ENCODE assay signal across 1 cellular context in the genomic region with DNA sequence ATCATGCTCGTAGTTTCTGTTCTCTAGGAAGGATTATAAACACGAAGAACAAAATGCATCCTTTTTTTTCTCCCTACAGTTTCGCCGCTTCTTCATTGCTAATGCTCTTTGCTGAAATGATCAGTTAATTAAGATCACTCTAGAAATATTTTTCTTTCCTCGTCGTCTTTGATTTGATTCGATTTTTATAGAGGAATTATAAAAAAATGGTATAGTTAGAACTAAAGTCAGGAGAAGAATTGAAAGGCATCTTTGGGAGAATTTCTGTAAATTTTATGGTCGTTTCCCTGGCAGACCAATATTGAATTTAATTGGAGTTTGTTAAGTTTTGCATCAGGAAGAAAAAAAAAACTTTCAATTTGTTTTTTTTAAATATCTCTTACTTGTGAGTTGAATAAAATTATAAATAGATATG.
TF ChIP-seq lines count a peak whose summit lies in the region.

No MANE protein-coding gene starts in this region.

TF ChIP-seq in HepG2, 621 proteins besides CTCF, POLR2A, EP300 and RAD21:
- TF ChIP-seq CBX2 (IDR thresholded peaks at IDR 0.05; ENCODE audit: low read depth, low read length) (peak; percentile 60; the same call in 1 of the 2 replicates), CBX2 (CRISPR knock-in tag; IDR thresholded peaks at IDR 0.05; ENCODE audit: low read depth) (no peak), GATAD1 (CRISPR knock-in tag; IDR thresholded peaks at IDR 0.05) (no peak), SATB2 (CRISPR knock-in tag; IDR thresholded peaks at IDR 0.05) (0 out of 2 replicates have a peak, but pooled peaks have one; percentile 3), ZNF225 (CRISPR knock-in tag; IDR thresholded peaks at IDR 0.05) (no peak), ZNF614 (CRISPR knock-in tag; IDR thresholded peaks at IDR 0.05; ENCODE audit: borderline replicate concordance) (no peak), ZSCAN31 (CRISPR knock-in tag; IDR thresholded peaks at IDR 0.05; ENCODE audit: low read depth) (0 out of 2 replicates have a peak, but pooled peaks have one; percentile 3), ZNF761 (CRISPR knock-in tag; conservative IDR thresholded peaks at IDR 0.05) (no peak), ZSCAN9 (CRISPR knock-in tag; IDR thresholded peaks at IDR 0.05; ENCODE audit: borderline replicate concordance) (no peak), KMT2A (CRISPR knock-in tag; IDR thresholded peaks at IDR 0.05) (no peak)
- TF ChIP-seq, protein P1, sequence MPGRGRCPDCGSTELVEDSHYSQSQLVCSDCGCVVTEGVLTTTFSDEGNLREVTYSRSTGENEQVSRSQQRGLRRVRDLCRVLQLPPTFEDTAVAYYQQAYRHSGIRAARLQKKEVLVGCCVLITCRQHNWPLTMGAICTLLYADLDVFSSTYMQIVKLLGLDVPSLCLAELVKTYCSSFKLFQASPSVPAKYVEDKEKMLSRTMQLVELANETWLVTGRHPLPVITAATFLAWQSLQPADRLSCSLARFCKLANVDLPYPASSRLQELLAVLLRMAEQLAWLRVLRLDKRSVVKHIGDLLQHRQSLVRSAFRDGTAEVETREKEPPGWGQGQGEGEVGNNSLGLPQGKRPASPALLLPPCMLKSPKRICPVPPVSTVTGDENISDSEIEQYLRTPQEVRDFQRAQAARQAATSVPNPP (CRISPR knock-in tag; IDR thresholded peaks at IDR 0.05), result 0 out of 2 replicates have a peak, but pooled peaks have one; percentile 9
- TF ChIP-seq, protein P2, sequence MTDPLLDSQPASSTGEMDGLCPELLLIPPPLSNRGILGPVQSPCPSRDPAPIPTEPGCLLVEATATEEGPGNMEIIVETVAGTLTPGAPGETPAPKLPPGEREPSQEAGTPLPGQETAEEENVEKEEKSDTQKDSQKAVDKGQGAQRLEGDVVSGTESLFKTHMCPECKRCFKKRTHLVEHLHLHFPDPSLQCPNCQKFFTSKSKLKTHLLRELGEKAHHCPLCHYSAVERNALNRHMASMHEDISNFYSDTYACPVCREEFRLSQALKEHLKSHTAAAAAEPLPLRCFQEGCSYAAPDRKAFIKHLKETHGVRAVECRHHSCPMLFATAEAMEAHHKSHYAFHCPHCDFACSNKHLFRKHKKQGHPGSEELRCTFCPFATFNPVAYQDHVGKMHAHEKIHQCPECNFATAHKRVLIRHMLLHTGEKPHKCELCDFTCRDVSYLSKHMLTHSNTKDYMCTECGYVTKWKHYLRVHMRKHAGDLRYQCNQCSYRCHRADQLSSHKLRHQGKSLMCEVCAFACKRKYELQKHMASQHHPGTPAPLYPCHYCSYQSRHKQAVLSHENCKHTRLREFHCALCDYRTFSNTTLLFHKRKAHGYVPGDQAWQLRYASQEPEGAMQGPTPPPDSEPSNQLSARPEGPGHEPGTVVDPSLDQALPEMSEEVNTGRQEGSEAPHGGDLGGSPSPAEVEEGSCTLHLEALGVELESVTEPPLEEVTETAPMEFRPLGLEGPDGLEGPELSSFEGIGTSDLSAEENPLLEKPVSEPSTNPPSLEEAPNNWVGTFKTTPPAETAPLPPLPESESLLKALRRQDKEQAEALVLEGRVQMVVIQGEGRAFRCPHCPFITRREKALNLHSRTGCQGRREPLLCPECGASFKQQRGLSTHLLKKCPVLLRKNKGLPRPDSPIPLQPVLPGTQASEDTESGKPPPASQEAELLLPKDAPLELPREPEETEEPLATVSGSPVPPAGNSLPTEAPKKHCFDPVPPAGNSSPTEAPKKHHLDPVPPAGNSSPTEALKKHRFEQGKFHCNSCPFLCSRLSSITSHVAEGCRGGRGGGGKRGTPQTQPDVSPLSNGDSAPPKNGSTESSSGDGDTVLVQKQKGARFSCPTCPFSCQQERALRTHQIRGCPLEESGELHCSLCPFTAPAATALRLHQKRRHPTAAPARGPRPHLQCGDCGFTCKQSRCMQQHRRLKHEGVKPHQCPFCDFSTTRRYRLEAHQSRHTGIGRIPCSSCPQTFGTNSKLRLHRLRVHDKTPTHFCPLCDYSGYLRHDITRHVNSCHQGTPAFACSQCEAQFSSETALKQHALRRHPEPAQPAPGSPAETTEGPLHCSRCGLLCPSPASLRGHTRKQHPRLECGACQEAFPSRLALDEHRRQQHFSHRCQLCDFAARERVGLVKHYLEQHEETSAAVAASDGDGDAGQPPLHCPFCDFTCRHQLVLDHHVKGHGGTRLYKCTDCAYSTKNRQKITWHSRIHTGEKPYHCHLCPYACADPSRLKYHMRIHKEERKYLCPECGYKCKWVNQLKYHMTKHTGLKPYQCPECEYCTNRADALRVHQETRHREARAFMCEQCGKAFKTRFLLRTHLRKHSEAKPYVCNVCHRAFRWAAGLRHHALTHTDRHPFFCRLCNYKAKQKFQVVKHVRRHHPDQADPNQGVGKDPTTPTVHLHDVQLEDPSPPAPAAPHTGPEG (CRISPR knock-in tag; IDR thresholded peaks at IDR 0.05), result 0 out of 2 replicates have a peak, but pooled peaks have one; percentile 0
